In genomic region chr11:130464289-130464812, GRCh38 we compare ENCODE assay signal across 19 cellular contexts. TPM values are rescaled to one million over a fixed set of nuclear protein-coding genes. Genes with fewer than 3 reads are reported as not detected.
"Had no signal": no experiment of that assay in that cellular context is flagged by ENCODE, and none has a peak within 500 bp of the region (broad histone marks: within the 10 kb centered on the region; RNA-seq: fewer than 3 reads in every experiment).

No MANE protein-coding gene starts in this region.

- H3K9me3 ChIP-seq: ascending aorta, heart left ventricle, mucosa of descending colon, spleen, testis, uterus had no signal

- H3K36me3 Mint-ChIP-seq: activated naive CD4-positive, alpha-beta T cell treated with anti-CD3 and anti-CD28 coated beads, Interleukin-2, amount 50 U/mL, for 72 hours; memory B cell; naive B cell had no signal

- H3K4me1 Mint-ChIP-seq: memory B cell, naive B cell had no signal

- DNase-seq: activated gamma-delta T cell treated with Interleukin-2 at 50 U/mL for 16 hours; activated T-cell treated with anti-CD3 and anti-CD28 coated beads, Interleukin-2, amount 50 U/mL, for 1 hour; central memory CD4-positive, alpha-beta T cell; effector memory CD4-positive, alpha-beta T cell; heart left ventricle; left colon; mucosa of descending colon; naive B cell; nucleus accumbens; spleen; stimulated activated CD4-positive, alpha-beta T cell treated with anti-CD3 and anti-CD28 coated beads, Interleukin-4, amount 100 ng/mL, for 1 hour; stimulated activated naive CD4-positive, alpha-beta T cell; testis; uterus had no signal

- H3K4me3 Mint-ChIP-seq: memory B cell, naive B cell had no signal

- H3K27me3 ChIP-seq: ascending aorta, heart left ventricle, testis, uterus had no signal

- H3K27ac Mint-ChIP-seq: activated naive CD4-positive, alpha-beta T cell treated with anti-CD3 and anti-CD28 coated beads, Interleukin-2, amount 50 U/mL, for 72 hours; memory B cell had no signal

- H3K36me3 ChIP-seq: uterus had no signal

- ATAC-seq: activated naive CD4-positive, alpha-beta T cell treated with anti-CD3 and anti-CD28 coated beads, Interleukin-2, amount 50 U/mL, for 72 hours; heart left ventricle; left colon; mucosa of descending colon had no signal

- H3K4me1 ChIP-seq: ascending aorta, spleen, testis, uterus had no signal

- H3K9me3 Mint-ChIP-seq: activated naive CD4-positive, alpha-beta T cell treated with anti-CD3 and anti-CD28 coated beads, Interleukin-2, amount 50 U/mL, for 72 hours; memory B cell; naive B cell had no signal

- H3K4me3 ChIP-seq: ascending aorta, heart left ventricle, mucosa of descending colon, spleen, testis, uterus had no signal

- H3K27ac ChIP-seq: ascending aorta, heart left ventricle, spleen, testis, uterus had no signal

RNA-seq across cellular contexts. Expression of gene ADAMTS15, which starts 15.9 kb away (rescaled TPM):
- total RNA-seq: activated naive CD4-positive, alpha-beta T cell treated with anti-CD3 and anti-CD28 coated beads, Interleukin-2, amount 50 U/mL, for 72 hours had no signal

RNA-seq across cellular contexts. Expression of gene ADAMTS8, which starts 35.9 kb away (rescaled TPM):
- total RNA-seq: activated naive CD4-positive, alpha-beta T cell treated with anti-CD3 and anti-CD28 coated beads, Interleukin-2, amount 50 U/mL, for 72 hours; dermis microvascular lymphatic vessel endothelial cell; T-helper 2 cell treated with Interferon-gamma antibody and Interleukin-4, amounts not matched to agents 100 ng/mL and 5 ng/mL, for 36 hours had no signal
